30 cellular contexts compared by ENCODE assay signal in genomic region chr7:35039343-35039742, GRCh38.
"Had no signal": no experiment of that assay in that cellular context is flagged by ENCODE, and none has a peak within 500 bp of the region (broad histone marks: within the 10 kb centered on the region; RNA-seq: fewer than 3 reads in every experiment).

No MANE protein-coding gene starts in this region.

- H3K9me3 Mint-ChIP-seq: naive thymus-derived CD8-positive, alpha-beta T cell; natural killer cell treated with Interleukin-12 subunit alpha and Interleukin-12 subunit beta and Interleukin-15 and Interleukin-18, amount 100 ng/mL, for 72 hours; nephron progenitor cell; neural progenitor cell; stimulated activated effector memory CD8-positive, alpha-beta T cell treated with anti-CD3 and anti-CD28 coated beads, Interleukin-12 subunit alpha, Interleukin-12 subunit beta, amount 100 ng/mL, for 72 hours; stimulated activated naive B cell treated with anti-CD40 and anti-IgM and Interleukin-4, amounts not matched to agents 10 μg/mL and 1 μg/mL and 100 μg/mL, for 72 hours; stimulated activated naive CD8-positive, alpha-beta T cell treated with anti-CD3 and anti-CD28 coated beads, Interleukin-15, Interleukin-2, amounts not matched to agents 100 ng/mL and 50 ng/mL, for 24 hours; type B pancreatic cell had no signal

- H3K36me3 Mint-ChIP-seq: naive thymus-derived CD8-positive, alpha-beta T cell; natural killer cell treated with Interleukin-12 subunit alpha and Interleukin-12 subunit beta and Interleukin-15 and Interleukin-18, amount 100 ng/mL, for 72 hours; neural progenitor cell; type B pancreatic cell had no signal

- H3K27ac ChIP-seq: neural progenitor cell, ovary, parathyroid adenoma, psoas muscle, right lobe of liver, suprapubic skin, tibial artery, transverse colon, upper lobe of right lung had no signal

- H3K9me3 ChIP-seq: ovary, psoas muscle, right lobe of liver, sigmoid colon, stomach, suprapubic skin, testis, tibial artery, transverse colon, upper lobe of right lung, uterus had no signal

- H3K4me1 ChIP-seq: uterus had no signal

- ATAC-seq: naive thymus-derived CD8-positive, alpha-beta T cell; natural killer cell treated with Interleukin-12 subunit alpha and Interleukin-12 subunit beta and Interleukin-15 and Interleukin-18, amount 100 ng/mL, for 72 hours; psoas muscle; right cardiac atrium; right lobe of liver; stimulated activated effector memory CD8-positive, alpha-beta T cell treated with anti-CD3 and anti-CD28 coated beads, Interleukin-12 subunit alpha, Interleukin-12 subunit beta, amount 100 ng/mL, for 72 hours; stimulated activated naive B cell treated with anti-CD40 and anti-IgM and Interleukin-4, amounts not matched to agents 10 μg/mL and 1 μg/mL and 100 μg/mL, for 72 hours; upper lobe of right lung had no signal

- H3K4me3 Mint-ChIP-seq: stimulated activated effector memory CD8-positive, alpha-beta T cell treated with anti-CD3 and anti-CD28 coated beads, Interleukin-12 subunit alpha, Interleukin-12 subunit beta, amount 100 ng/mL, for 72 hours; stimulated activated naive B cell treated with anti-CD40 and anti-IgM and Interleukin-4, amounts not matched to agents 10 μg/mL and 1 μg/mL and 100 μg/mL, for 72 hours had no signal

- H3K27me3 ChIP-seq: ovary, right lobe of liver, sigmoid colon, stomach, suprapubic skin, testis, tibial artery, transverse colon, upper lobe of right lung, uterus had no signal

- H3K27me3 Mint-ChIP-seq: stimulated activated naive CD8-positive, alpha-beta T cell treated with anti-CD3 and anti-CD28 coated beads, Interleukin-15, Interleukin-2, amounts not matched to agents 100 ng/mL and 50 ng/mL, for 24 hours had no signal

- DNase-seq: naive thymus-derived CD8-positive, alpha-beta T cell; nephron progenitor cell; occipital lobe; ovary; posterior cingulate gyrus; psoas muscle; right cardiac atrium; right lobe of liver; sigmoid colon; small intestine; stimulated activated CD4-positive, alpha-beta T cell treated with anti-CD3 and anti-CD28 coated beads, Interleukin-15, amount 100 ng/mL, for 24 hours; stimulated activated CD4-positive, alpha-beta T cell treated with anti-CD3 and anti-CD28 coated beads, Interleukin-2, amount 100 ng/mL, for 24 hours; stimulated activated CD4-positive, alpha-beta T cell treated with anti-CD3 and anti-CD28 coated beads, Interleukin-2, amount 100 ng/mL, for 48 hours; stimulated activated CD4-positive, alpha-beta T cell treated with anti-CD3 and anti-CD28 coated beads, Interleukin-4, amount 100 ng/mL, for 24 hours; stimulated activated naive B cell treated with anti-CD40 and anti-IgM and Interleukin-4, amounts not matched to agents 10 μg/mL and 1 μg/mL and 100 μg/mL, for 72 hours; stimulated activated naive CD4-positive, alpha-beta T cell treated with Interleukin-2 at 50 U/mL for 16 hours; stomach; tibial artery; transverse colon; upper lobe of right lung; uterus had no signal

- H3K36me3 ChIP-seq: neural progenitor cell, ovary, right lobe of liver, sigmoid colon, stomach, suprapubic skin, tibial artery, transverse colon, upper lobe of right lung, uterus had no signal

- H3K4me3 ChIP-seq: ovary, psoas muscle, right lobe of liver, sigmoid colon, stomach, suprapubic skin, tibial artery, transverse colon, uterus had no signal

- H3K27ac Mint-ChIP-seq: naive thymus-derived CD8-positive, alpha-beta T cell; natural killer cell treated with Interleukin-12 subunit alpha and Interleukin-12 subunit beta and Interleukin-15 and Interleukin-18, amount 100 ng/mL, for 72 hours; nephron progenitor cell; neural progenitor cell; progenitor cell of endocrine pancreas; stimulated activated effector memory CD8-positive, alpha-beta T cell treated with anti-CD3 and anti-CD28 coated beads, Interleukin-12 subunit alpha, Interleukin-12 subunit beta, amount 100 ng/mL, for 72 hours; stimulated activated naive B cell treated with anti-CD40 and anti-IgM and Interleukin-4, amounts not matched to agents 10 μg/mL and 1 μg/mL and 100 μg/mL, for 72 hours; stimulated activated naive CD8-positive, alpha-beta T cell treated with anti-CD3 and anti-CD28 coated beads, Interleukin-15, Interleukin-2, amounts not matched to agents 100 ng/mL and 50 ng/mL, for 24 hours; type B pancreatic cell had no signal
